In genomic region chr1:169882039-169882511, GRCh38 we compare ENCODE assay signal across 28 cellular contexts.
"Had no signal": no experiment of that assay in that cellular context is flagged by ENCODE, and none has a peak within 500 bp of the region (broad histone marks: within the 10 kb centered on the region; RNA-seq: fewer than 3 reads in every experiment).

No MANE protein-coding gene starts in this region.

- H3K27me3 ChIP-seq: neural progenitor cell, neutrophil, pancreas, right lobe of liver, sigmoid colon, stomach, thyroid gland, tibial nerve, upper lobe of left lung, vagina had no signal

- DNase-seq: naive thymus-derived CD4-positive, alpha-beta T cell; natural killer cell; nucleus accumbens; retina; right lobe of liver; sigmoid colon; small intestine; stimulated activated CD4-positive, alpha-beta T cell treated with anti-CD3 and anti-CD28 coated beads, Interleukin-12 subunit alpha, Interleukin-12 subunit beta, amount 100 ng/mL, for 4 hours; stimulated activated CD4-positive, alpha-beta T cell treated with anti-CD3 and anti-CD28 coated beads, Interleukin-1b, Interleukin-23, amount 100 ng/mL, for 48 hours; stimulated activated CD4-positive, alpha-beta T cell treated with anti-CD3 and anti-CD28 coated beads, Interleukin-4, amount 100 ng/mL, for 1 hour; stimulated activated CD4-positive, alpha-beta T cell treated with anti-CD3 and anti-CD28 coated beads, Interleukin-4, amount 100 ng/mL, for 4 hours; stimulated activated CD8-positive, alpha-beta memory T cell treated with anti-CD3 and anti-CD28 coated beads, Interleukin-4, amount 100 ng/mL, for 48 hours; stimulated activated naive CD4-positive, alpha-beta T cell treated with Interleukin-2 at 50 U/mL for 16 hours; stomach; thyroid gland; trophoblast cell had no signal

- H3K4me3 ChIP-seq: neural progenitor cell, pancreas, prostate gland, right lobe of liver, sigmoid colon, stomach, thoracic aorta, thyroid gland, tibial nerve, upper lobe of left lung, vagina had no signal

- H3K4me1 Mint-ChIP-seq: nephron, neural progenitor cell had no signal

- H3K36me3 ChIP-seq: neural progenitor cell, prostate gland had no signal

- H3K4me3 Mint-ChIP-seq: nephron; neural progenitor cell; stimulated activated memory B cell treated with anti-CD40 and anti-IgM and Interleukin-4, amounts not matched to agents 10 μg/mL and 1 μg/mL and 100 μg/mL, for 72 hours; stimulated activated naive CD8-positive, alpha-beta T cell treated with anti-CD3 and anti-CD28 coated beads, Interleukin-15, Interleukin-2, amounts not matched to agents 100 ng/mL and 50 ng/mL, for 24 hours had no signal

- ATAC-seq: naive thymus-derived CD4-positive, alpha-beta T cell; natural killer cell; pancreas; right cardiac atrium; right lobe of liver; stimulated activated memory B cell treated with anti-CD40 and anti-IgM and Interleukin-4, amounts not matched to agents 10 μg/mL and 1 μg/mL and 100 μg/mL, for 72 hours had no signal

- H3K9me3 Mint-ChIP-seq: naive thymus-derived CD4-positive, alpha-beta T cell; natural killer cell; nephron; neural progenitor cell; stimulated activated memory B cell treated with anti-CD40 and anti-IgM and Interleukin-4, amounts not matched to agents 10 μg/mL and 1 μg/mL and 100 μg/mL, for 72 hours; stimulated activated naive CD8-positive, alpha-beta T cell treated with anti-CD3 and anti-CD28 coated beads, Interleukin-15, Interleukin-2, amounts not matched to agents 100 ng/mL and 50 ng/mL, for 24 hours had no signal

- H3K4me1 ChIP-seq: neural progenitor cell, pancreas, prostate gland, thyroid gland, tibial nerve, vagina had no signal

- H3K27ac ChIP-seq: neural progenitor cell, neutrophil, pancreas, prostate gland, right lobe of liver, sigmoid colon, stomach, thoracic aorta, thyroid gland, tibial nerve, upper lobe of left lung, vagina had no signal

- H3K27me3 Mint-ChIP-seq: naive thymus-derived CD4-positive, alpha-beta T cell; stimulated activated memory B cell treated with anti-CD40 and anti-IgM and Interleukin-4, amounts not matched to agents 10 μg/mL and 1 μg/mL and 100 μg/mL, for 72 hours; stimulated activated naive CD8-positive, alpha-beta T cell treated with anti-CD3 and anti-CD28 coated beads, Interleukin-15, Interleukin-2, amounts not matched to agents 100 ng/mL and 50 ng/mL, for 24 hours had no signal

- H3K9me3 ChIP-seq: neutrophil, pancreas, prostate gland, right lobe of liver, sigmoid colon, stomach, thoracic aorta, thyroid gland, tibial nerve, upper lobe of left lung, vagina had no signal

- H3K27ac Mint-ChIP-seq: naive thymus-derived CD4-positive, alpha-beta T cell; nephron; neural progenitor cell; stimulated activated memory B cell treated with anti-CD40 and anti-IgM and Interleukin-4, amounts not matched to agents 10 μg/mL and 1 μg/mL and 100 μg/mL, for 72 hours; stimulated activated naive CD8-positive, alpha-beta T cell treated with anti-CD3 and anti-CD28 coated beads, Interleukin-15, Interleukin-2, amounts not matched to agents 100 ng/mL and 50 ng/mL, for 24 hours had no signal
